Comparison of ENCODE assay signal across 8 cellular contexts in genomic region chr15:48330045-48330840, GRCh38. TPM values are rescaled to one million over a fixed set of nuclear protein-coding genes. Genes with fewer than 3 reads are reported as not detected.
A peak's percentile ranks its signal among the peaks of the same experiment; 100 is the strongest.
DNase-seq lines count a peak whose midpoint lies in the region; ATAC-seq lines count a peak whose summit lies in the region.

No MANE protein-coding gene starts in this region.

- no peaks in the 10 kb centered on the region for H3K27me3 Mint-ChIP-seq in activated naive CD4-positive, alpha-beta T cell treated with anti-CD3 and anti-CD28 coated beads for 36 hours (ENCODE audit: low read depth)
- H3K27me3 Mint-ChIP-seq in activated naive CD8-positive, alpha-beta T cell treated with anti-CD3 and anti-CD28 coated beads for 36 hours: no peaks in the 10 kb centered on the region

- H3K9ac ChIP-seq in subcutaneous abdominal adipose tissue (ENCODE audit: low read length in 5 of 5): peak overlapping the region; percentile 38 to 93 (median 83)

- peak overlapping the region; percentile 79 to 98 (median 90) for H3K4me3 ChIP-seq in subcutaneous abdominal adipose tissue (ENCODE audit: low read depth in 1 of 5, low read length in 5 of 5)

- H3K4me3 Mint-ChIP-seq in activated naive CD4-positive, alpha-beta T cell treated with anti-CD3 and anti-CD28 coated beads for 36 hours: peak overlapping the region; percentile 95
- peak overlapping the region; percentile 99 for H3K4me3 Mint-ChIP-seq in activated naive CD8-positive, alpha-beta T cell treated with anti-CD3 and anti-CD28 coated beads for 36 hours

- no peaks in the 10 kb centered on the region for H3K9me3 Mint-ChIP-seq in activated naive CD4-positive, alpha-beta T cell treated with anti-CD3 and anti-CD28 coated beads for 36 hours
- no peaks in the 10 kb centered on the region for H3K9me3 Mint-ChIP-seq in activated naive CD8-positive, alpha-beta T cell treated with anti-CD3 and anti-CD28 coated beads for 36 hours

- peak overlapping the region; percentile 97 for H3K27ac Mint-ChIP-seq in activated naive CD4-positive, alpha-beta T cell treated with anti-CD3 and anti-CD28 coated beads for 36 hours
- peak overlapping the region; percentile 98 for H3K27ac Mint-ChIP-seq in activated naive CD8-positive, alpha-beta T cell treated with anti-CD3 and anti-CD28 coated beads for 36 hours

- peaks cover 31% of the 10 kb centered on the region for H3K4me1 Mint-ChIP-seq in activated naive CD4-positive, alpha-beta T cell treated with anti-CD3 and anti-CD28 coated beads for 36 hours (ENCODE audit: low read depth)
- H3K4me1 Mint-ChIP-seq in activated naive CD8-positive, alpha-beta T cell treated with anti-CD3 and anti-CD28 coated beads for 36 hours: peaks cover 22% of the 10 kb centered on the region

- H3K27me3 ChIP-seq in subcutaneous abdominal adipose tissue (ENCODE audit: control insufficient read depth in 5 of 5, insufficient read depth in 4 of 5, low read length in 5 of 5): no peaks in the 10 kb centered on the region

- peaks cover 8 to 17% (median 10%) of the 10 kb centered on the region in 5 donors for H3K36me3 ChIP-seq in subcutaneous abdominal adipose tissue (ENCODE audit: control insufficient read depth in 5 of 5, insufficient read depth in 5 of 5, low read length in 5 of 5)

- DNase-seq in activated naive CD4-positive, alpha-beta T cell treated with anti-CD3 and anti-CD28 coated beads for 36 hours: no peak
- DNase-seq in activated naive CD4-positive, alpha-beta T cell (lab: John Stamatoyannopoulos, UW): no peak
- no peak for DNase-seq in activated naive CD8-positive, alpha-beta T cell treated with anti-CD3 and anti-CD28 coated beads for 36 hours
- peak; percentile 37 for DNase-seq in iris pigment epithelial cell (ENCODE audit: low read depth)
- DNase-seq in NCI-H226: no peak
- DNase-seq in HK-2 (ENCODE audit: unreplicated experiment): no peak

- ATAC-seq in GM21737 (IDR thresholded peaks at IDR 0.05; ENCODE audit: unreplicated experiment): no peak

- no peaks in the 10 kb centered on the region for H3K9me3 ChIP-seq in subcutaneous abdominal adipose tissue (ENCODE audit: control insufficient read depth in 5 of 5, low read length in 5 of 5)

- peaks cover 37% of the 10 kb centered on the region for H3K36me3 Mint-ChIP-seq in activated naive CD4-positive, alpha-beta T cell treated with anti-CD3 and anti-CD28 coated beads for 36 hours (ENCODE audit: low read depth)
- H3K36me3 Mint-ChIP-seq in activated naive CD8-positive, alpha-beta T cell treated with anti-CD3 and anti-CD28 coated beads for 36 hours: peaks cover 53% of the 10 kb centered on the region

- H3K4me1 ChIP-seq in subcutaneous abdominal adipose tissue (ENCODE audit: control insufficient read depth in 5 of 5, insufficient read depth in 5 of 5, low read length in 5 of 5): peaks cover 0 to 19% (median 15%) of the 10 kb centered on the region in 5 donors

- intact Hi-C loops in activated naive CD4-positive, alpha-beta T cell treated with anti-CD3 and anti-CD28 coated beads for 36 hours (cut with micrococcal nuclease): loop anchor here (5.0 to 10.0 kb wide), 4 partner anchors 315 to 1807 kb away; partner anchors contain the start of genes DTWD1, FAM227B and FBN1

- CTCF ChIA-PET in activated naive CD4-positive, alpha-beta T cell treated with anti-CD3 and anti-CD28 coated beads for 36 hours (lab: Charles Lee): interaction anchor here (0.7 kb wide), 1 partner anchor 758 kb away, joined by 3 read pairs; no protein-coding TSS in a partner anchor

- H3K27ac ChIP-seq in subcutaneous abdominal adipose tissue (ENCODE audit: low read depth, low read length): peak overlapping the region; percentile 94

RNA-seq across cellular contexts. Expression of gene DUT, which starts 1.0 kb away (rescaled TPM):
- 100 to 1,000 TPM; 605 to 628 TPM for total RNA-seq in activated naive CD4-positive, alpha-beta T cell treated with anti-CD3 and anti-CD28 coated beads for 36 hours
- 100 to 1,000 TPM; 564 to 574 TPM for total RNA-seq in activated naive CD8-positive, alpha-beta T cell treated with anti-CD3 and anti-CD28 coated beads for 36 hours
